ENCODE assay signal across 18 cellular contexts in genomic region chr4:177236889-177237288, GRCh38.
DNase-seq lines count a peak whose midpoint lies in the region; ATAC-seq and TF ChIP-seq lines count a peak whose summit lies in the region.
"Had no signal": no experiment of that assay in that cellular context is flagged by ENCODE, and none has a peak within 500 bp of the region (broad histone marks: within the 10 kb centered on the region; RNA-seq: fewer than 3 reads in every experiment).

No MANE protein-coding gene starts in this region.

- H2BK12ac ChIP-seq in mesenchymal stem cell (ENCODE audit: low read length in 2 of 2) = no peak overlapping the region

- no peak overlapping the region for H3K23ac ChIP-seq in mesenchymal stem cell (ENCODE audit: low read length in 2 of 2)

- H3K79me2 ChIP-seq in OCI-LY3 (ENCODE audit: low read length) = no peaks in the 10 kb centered on the region

- H3K27ac Mint-ChIP-seq in activated CD4-positive, alpha-beta memory T cell treated with anti-CD3 and anti-CD28 coated beads, Interleukin-2, amount 10 ng/mL, durations not matched to agents 7 days and 5 days = no peak overlapping the region
- H3K27ac Mint-ChIP-seq: B cell; CD8-positive, alpha-beta T cell; GM23338; HFFc6; IgD-negative memory B cell had no signal

- ATAC-seq in HG02678 (IDR thresholded peaks at IDR 0.05; ENCODE audit: unreplicated experiment) = no peak
- ATAC-seq: CD8-positive, alpha-beta T cell; GM23338; HCT116 had no signal

- H3K4me1 ChIP-seq in OCI-LY3 (ENCODE audit: low read length) (no peaks in the 10 kb centered on the region; the same call in 1 of the 2 replicates), mesenchymal stem cell (ENCODE audit: control insufficient read depth, insufficient read depth, low read depth, low read length) (peaks cover 8% of the 10 kb centered on the region), ovary (ENCODE audit: insufficient read depth) (no peaks in the 10 kb centered on the region)
- H3K4me1 ChIP-seq: BLaER1 treated with 17β-estradiol and CSF1 and Interleukin-3, amounts not matched to agents 10 nM and 100 nM had no signal

- no peak for TF ChIP-seq POLR2A in ovary (IDR thresholded peaks at IDR 0.05)

- no peak overlapping the region for H4K91ac ChIP-seq in mesenchymal stem cell (ENCODE audit: low read length)

- intact Hi-C loops in ovary (cut with DNase I) = no loop called here

- no peak for TF ChIP-seq EP300 in ovary (IDR thresholded peaks at IDR 0.05)

- POLR2A ChIA-PET in activated CD4-positive, alpha-beta memory T cell treated with anti-CD3 and anti-CD28 coated beads, Interleukin-2, amount 10 ng/mL, durations not matched to agents 7 days and 5 days (lab: Charles Lee) = no interaction called here

- H3K9ac ChIP-seq in OCI-LY3 (ENCODE audit: low read length) (no peak overlapping the region), mesenchymal stem cell (ENCODE audit: low read length) (no peak overlapping the region)
- H3K9ac ChIP-seq: BLaER1 treated with 17β-estradiol and CSF1 and Interleukin-3, amounts not matched to agents 10 nM and 100 nM had no signal

- H3K36me3 ChIP-seq in OCI-LY3 (replicated peaks; ENCODE audit: low read depth, low read length) (no peaks in the 10 kb centered on the region), mesenchymal stem cell (ENCODE audit: control insufficient read depth in 1 of 2, insufficient read depth in 2 of 2, low read depth in 1 of 2, low read length in 2 of 2) (no peaks in the 10 kb centered on the region), ovary (no peaks in the 10 kb centered on the region)
- H3K36me3 ChIP-seq: BLaER1 treated with 17β-estradiol and CSF1 and Interleukin-3, amounts not matched to agents 10 nM and 100 nM had no signal

- no peaks in the 10 kb centered on the region for H3K27me3 Mint-ChIP-seq in activated CD4-positive, alpha-beta memory T cell treated with anti-CD3 and anti-CD28 coated beads, Interleukin-2, amount 10 ng/mL, durations not matched to agents 7 days and 5 days
- H3K27me3 Mint-ChIP-seq: B cell, IgD-negative memory B cell had no signal

- no peak overlapping the region for H3K14ac ChIP-seq in mesenchymal stem cell (ENCODE audit: low read length in 2 of 2)

- H3K9me3 ChIP-seq in OCI-LY3 (ENCODE audit: insufficient read depth, low read length) (no peaks in the 10 kb centered on the region), mesenchymal stem cell (ENCODE audit: control insufficient read depth, low read length) (no peaks in the 10 kb centered on the region), ovary (no peaks in the 10 kb centered on the region)
- H3K9me3 ChIP-seq: BLaER1 treated with 17β-estradiol and CSF1 and Interleukin-3, amounts not matched to agents 10 nM and 100 nM had no signal

- H3K4me1 Mint-ChIP-seq in activated CD4-positive, alpha-beta memory T cell treated with anti-CD3 and anti-CD28 coated beads, Interleukin-2, amount 10 ng/mL, durations not matched to agents 7 days and 5 days = peaks cover 6% of the 10 kb centered on the region
- H3K4me1 Mint-ChIP-seq: B cell, IgD-negative memory B cell had no signal

- no peak overlapping the region for H2BK5ac ChIP-seq in mesenchymal stem cell (ENCODE audit: low read depth, low read length, poor library complexity, severe bottlenecking)

- no peaks in the 10 kb centered on the region for H3K27me3 ChIP-seq in OCI-LY3 (ENCODE audit: low read depth, low read length)
- no peaks in the 10 kb centered on the region for H3K27me3 ChIP-seq in mesenchymal stem cell (ENCODE audit: control insufficient read depth in 1 of 2, insufficient read depth in 1 of 2, low read length in 2 of 2)
- H3K27me3 ChIP-seq in ovary = no peaks in the 10 kb centered on the region
- H3K27me3 ChIP-seq: BLaER1 treated with 17β-estradiol and CSF1 and Interleukin-3, amounts not matched to agents 10 nM and 100 nM had no signal

- peak; percentile 75 for DNase-seq in Jurkat, Clone E6-1 (ENCODE audit: low read depth, low spot score)
- DNase-seq in mesenchymal stem cell (no peak), D341Med (ENCODE audit: low spot score) (no peak), ovary (no peak)
- no peak for DNase-seq in activated CD4-positive, alpha-beta memory T cell treated with anti-CD3 and anti-CD28 coated beads, Interleukin-2, amount 10 ng/mL, durations not matched to agents 7 days and 5 days
- DNase-seq: Calu3; CD8-positive, alpha-beta T cell; DMS 273 treated with DMSO at 0.1 percent for 48 hours; DMS53; H7; HFFc6 had no signal

- H3K4me2 ChIP-seq in OCI-LY3 (ENCODE audit: low read length) (no peak overlapping the region), mesenchymal stem cell (ENCODE audit: low read length, poor library complexity, severe bottlenecking) (no peak overlapping the region)
- H3K4me2 ChIP-seq: BLaER1 treated with 17β-estradiol and CSF1 and Interleukin-3, amounts not matched to agents 10 nM and 100 nM; GM23338 had no signal

- H3K27ac ChIP-seq in OCI-LY3 (ENCODE audit: low read length) (no peak overlapping the region), mesenchymal stem cell (ENCODE audit: low read length, poor library complexity, severe bottlenecking) (no peak overlapping the region), ovary (no peak overlapping the region)
- H3K27ac ChIP-seq: BLaER1 treated with 17β-estradiol and CSF1 and Interleukin-3, amounts not matched to agents 10 nM and 100 nM had no signal

- peak overlapping the region; percentile 80 for H2AK5ac ChIP-seq in mesenchymal stem cell (ENCODE audit: low read length, severe bottlenecking)

- WGBS in mesenchymal stem cell = 100% methylated on average over 4 of the region's 4 CpGs
- 89 to 99% (median 92%) methylated on average over 4 of the region's 4 CpGs for WGBS in ovary, 3 donors

- H3K18ac ChIP-seq in mesenchymal stem cell (ENCODE audit: low read depth in 1 of 2, low read length in 2 of 2) = no peak overlapping the region

- H2BK120ac ChIP-seq in mesenchymal stem cell (ENCODE audit: low read depth, low read length) = no peak overlapping the region

- H4K20me1 ChIP-seq in OCI-LY3 (ENCODE audit: insufficient read depth, low read length) = no peaks in the 10 kb centered on the region
- H4K20me1 ChIP-seq: BLaER1 treated with 17β-estradiol and CSF1 and Interleukin-3, amounts not matched to agents 10 nM and 100 nM had no signal

- H3K9me3 Mint-ChIP-seq in activated CD4-positive, alpha-beta memory T cell treated with anti-CD3 and anti-CD28 coated beads, Interleukin-2, amount 10 ng/mL, durations not matched to agents 7 days and 5 days = peaks cover 1% of the 10 kb centered on the region
- H3K9me3 Mint-ChIP-seq: CD8-positive, alpha-beta T cell; HFFc6 had no signal

- CTCF ChIA-PET in activated CD4-positive, alpha-beta memory T cell treated with anti-CD3 and anti-CD28 coated beads, Interleukin-2, amount 10 ng/mL, durations not matched to agents 7 days and 5 days (lab: Charles Lee) = no interaction called here

- peaks cover 3% of the 10 kb centered on the region for H3K36me3 Mint-ChIP-seq in activated CD4-positive, alpha-beta memory T cell treated with anti-CD3 and anti-CD28 coated beads, Interleukin-2, amount 10 ng/mL, durations not matched to agents 7 days and 5 days (ENCODE audit: low read depth)
- H3K36me3 Mint-ChIP-seq: CD8-positive, alpha-beta T cell; IgD-negative memory B cell had no signal

- H3K4me3 Mint-ChIP-seq in activated CD4-positive, alpha-beta memory T cell treated with anti-CD3 and anti-CD28 coated beads, Interleukin-2, amount 10 ng/mL, durations not matched to agents 7 days and 5 days = no peak overlapping the region
- H3K4me3 Mint-ChIP-seq: B cell; CD8-positive, alpha-beta T cell; GM23338; HFFc6 had no signal

- H3K79me1 ChIP-seq in mesenchymal stem cell (replicated peaks; ENCODE audit: low read length, poor library complexity, severe bottlenecking) = no peaks in the 10 kb centered on the region

- no peak overlapping the region for H3K4ac ChIP-seq in mesenchymal stem cell (ENCODE audit: low read depth in 1 of 2, low read length in 2 of 2)

- no peak overlapping the region for H2BK15ac ChIP-seq in mesenchymal stem cell (ENCODE audit: low read depth, poor library complexity, severe bottlenecking)

- H4K8ac ChIP-seq in mesenchymal stem cell (ENCODE audit: low read length) = no peak overlapping the region

- H2AFZ ChIP-seq in OCI-LY3 (ENCODE audit: low read depth, low read length) (peak overlapping the region; percentile 61; the same call in 1 of the 2 replicates), mesenchymal stem cell (ENCODE audit: low read depth, low read length) (no peak overlapping the region)
- H2AFZ ChIP-seq: GM23338 had no signal

- TF ChIP-seq CTCF in OCI-LY3 (IDR thresholded peaks at IDR 0.05; ENCODE audit: low read depth, low read length) = no peak
- TF ChIP-seq CTCF in ovary (IDR thresholded peaks at IDR 0.05) = no peak

- no peak overlapping the region for H3K4me3 ChIP-seq in Jurkat, Clone E6-1 (ENCODE audit: low read length)
- H3K4me3 ChIP-seq in OCI-LY3 (ENCODE audit: low read length) = no peak overlapping the region
- H3K4me3 ChIP-seq in mesenchymal stem cell (ENCODE audit: insufficient read depth in 1 of 2, low read depth in 1 of 2, low read length in 2 of 2) = no peak overlapping the region
- no peak overlapping the region for H3K4me3 ChIP-seq in ovary
- H3K4me3 ChIP-seq: BLaER1 treated with 17β-estradiol and CSF1 and Interleukin-3, amounts not matched to agents 10 nM and 100 nM; GM23338 had no signal
